9 cellular contexts compared by ENCODE assay signal in genomic region chr10:113959383-113959760, GRCh38.
DNase-seq lines count a peak whose midpoint lies in the region; ATAC-seq and TF ChIP-seq lines count a peak whose summit lies in the region.
"Had no signal": no experiment of that assay in that cellular context is flagged by ENCODE, and none has a peak within 500 bp of the region (broad histone marks: within the 10 kb centered on the region; RNA-seq: fewer than 3 reads in every experiment).

No MANE protein-coding gene starts in this region.

- TF ChIP-seq CTCF in OCI-LY3 (IDR thresholded peaks at IDR 0.05; ENCODE audit: low read depth, low read length): no peak
- no peak for TF ChIP-seq CTCF in psoas muscle (IDR thresholded peaks at IDR 0.05)

- peaks cover 41% of the 10 kb centered on the region for H3K4me1 ChIP-seq in OCI-LY3 (ENCODE audit: low read length)
- no peaks in the 10 kb centered on the region for H3K4me1 ChIP-seq in psoas muscle

- H3K79me2 ChIP-seq in OCI-LY3 (ENCODE audit: low read length): no peaks in the 10 kb centered on the region

- H3K9me3 ChIP-seq in OCI-LY3 (ENCODE audit: insufficient read depth, low read length) (peaks cover 5% of the 10 kb centered on the region; the same call in 1 of the 2 replicates), psoas muscle (no peaks in the 10 kb centered on the region)

- DNase-seq in psoas muscle: no peak
- DNase-seq in H7: no peak
- DNase-seq in sciatic nerve (ENCODE audit: low spot score): no peak
- no peak for DNase-seq in activated T-cell treated with anti-CD3 and anti-CD28 coated beads, Interleukin-2, amount 50 U/mL, for 48 hours
- DNase-seq in NCI-H345 treated with DMSO at 0.1 percent for 48 hours (lab: John Stamatoyannopoulos, UW; ENCODE audit: unreplicated experiment): no peak

- H2AFZ ChIP-seq in OCI-LY3 (ENCODE audit: low read depth, low read length): peak overlapping the region; percentile 42; the same call in 1 of the 2 replicates

- peak overlapping the region; percentile 33 for H3K4me2 ChIP-seq in OCI-LY3 (ENCODE audit: low read length)

- 50 to 65% (median 52%) methylated on average over 6 of the region's 6 CpGs for WGBS in psoas muscle, 3 donors

- peak; percentile 29 for ATAC-seq in GM18520 (IDR thresholded peaks at IDR 0.05; ENCODE audit: unreplicated experiment)
- ATAC-seq in HG02798 (IDR thresholded peaks at IDR 0.05; ENCODE audit: poor library complexity, unreplicated experiment): peak; percentile 44
- ATAC-seq in psoas muscle: peak; percentile 43 to 77 (median 56)
- no peak for ATAC-seq in sciatic nerve

- H3K27ac ChIP-seq in OCI-LY3 (ENCODE audit: low read length) (peak overlapping the region; percentile 26; the same call in 1 of the 2 replicates), psoas muscle (no peak overlapping the region)

- H3K4me3 ChIP-seq in OCI-LY3 (ENCODE audit: low read length) (0 out of 2 replicates have a peak overlapping the region, but pooled peaks have one; percentile 10), psoas muscle (no peak overlapping the region), H7 (ENCODE audit: insufficient read depth, low read depth, low read length) (no peak overlapping the region)
- H3K4me3 ChIP-seq: K562 had no signal

- intact Hi-C loops in psoas muscle (cut with DNase I): no loop called here
- intact Hi-C loops in sciatic nerve (cut with DNase I): no loop called here

- no peaks in the 10 kb centered on the region for H3K27me3 ChIP-seq in OCI-LY3 (ENCODE audit: low read depth, low read length)
- no peaks in the 10 kb centered on the region for H3K27me3 ChIP-seq in psoas muscle (ENCODE audit: insufficient read depth in 3 of 3, low read length in 2 of 3)
- no peaks in the 10 kb centered on the region for H3K27me3 ChIP-seq in H7 (ENCODE audit: control insufficient read depth, insufficient read depth, low read length)

- H3K36me3 ChIP-seq in OCI-LY3 (replicated peaks; ENCODE audit: low read depth, low read length) (peaks cover 2% of the 10 kb centered on the region), psoas muscle (ENCODE audit: insufficient read depth in 1 of 2, low read depth in 1 of 2) (no peaks in the 10 kb centered on the region), H7 (replicated peaks; ENCODE audit: control insufficient read depth, insufficient read depth, low read length) (no peaks in the 10 kb centered on the region)

- H3K9ac ChIP-seq in OCI-LY3 (ENCODE audit: low read length): 0 out of 2 replicates have a peak overlapping the region, but pooled peaks have one; percentile 17

- H4K20me1 ChIP-seq in OCI-LY3 (ENCODE audit: insufficient read depth, low read length): no peaks in the 10 kb centered on the region
